1 cellular context compared by ENCODE assay signal in genomic region chr2:73290049-73290839, GRCh38.
TF ChIP-seq lines count a peak whose summit lies in the region.

No MANE protein-coding gene starts in this region.

TF ChIP-seq in SK-N-SH treated with all-trans-retinoic acid at 6 μM for 48 hours, 23 proteins besides CTCF, POLR2A, EP300 and RAD21 (continued from another document):
- no peak for TF ChIP-seq POU6F1 (CRISPR knock-in tag; IDR thresholded peaks at IDR 0.05; ENCODE audit: borderline replicate concordance, low read depth)
- TF ChIP-seq TCF4 (CRISPR knock-in tag; IDR thresholded peaks at IDR 0.05; ENCODE audit: borderline replicate concordance), result no peak
